1 cellular context compared by ENCODE assay signal in genomic region chr9:6779417-6780241, GRCh38.
TF ChIP-seq lines count a peak whose summit lies in the region.

No MANE protein-coding gene starts in this region.

TF ChIP-seq in HepG2, 621 proteins besides CTCF, POLR2A, EP300 and RAD21 (continued from another document and continues in another):
- TF ChIP-seq DNMT3B (CRISPR knock-in tag; conservative IDR thresholded peaks at IDR 0.05) = no peak
- no peak for TF ChIP-seq MIER2 (CRISPR knock-in tag; IDR thresholded peaks at IDR 0.05)
- TF ChIP-seq SALL1 (CRISPR knock-in tag; IDR thresholded peaks at IDR 0.05) = peak; percentile 89
- 0 out of 2 replicates have a peak, but pooled peaks have one; percentile 37 for TF ChIP-seq POGZ (CRISPR knock-in tag; IDR thresholded peaks at IDR 0.05)
- peak; percentile 80 for TF ChIP-seq HDAC2 (CRISPR knock-in tag; IDR thresholded peaks at IDR 0.05)
- TF ChIP-seq FOSL2 (CRISPR knock-in tag; IDR thresholded peaks at IDR 0.05) = peak; percentile 46; the same call in 1 of the 2 replicates
- TF ChIP-seq ZBTB3 (CRISPR knock-in tag; IDR thresholded peaks at IDR 0.05; ENCODE audit: borderline replicate concordance, low read depth) = 0 out of 2 replicates have a peak, but pooled peaks have one; percentile 46
- TF ChIP-seq PHF21A (CRISPR knock-in tag; IDR thresholded peaks at IDR 0.05) = no peak
- TF ChIP-seq ATF4 (CRISPR knock-in tag; IDR thresholded peaks at IDR 0.05) = no peak
- TF ChIP-seq CREM (IDR thresholded peaks at IDR 0.05) = 0 out of 2 replicates have a peak, but pooled peaks have one; percentile 11
- no peak for TF ChIP-seq CREM (CRISPR knock-in tag; IDR thresholded peaks at IDR 0.05)
- TF ChIP-seq MED1 (CRISPR knock-in tag; IDR thresholded peaks at IDR 0.05) = peak; percentile 61
- TF ChIP-seq ZBTB37 (CRISPR knock-in tag; IDR thresholded peaks at IDR 0.05) = peak; percentile 59; the same call in 1 of the 2 replicates
- no peak; the same call in 1 of the 2 replicates for TF ChIP-seq AFF4 (CRISPR knock-in tag; IDR thresholded peaks at IDR 0.05)
- no peak for TF ChIP-seq ZNF768 (CRISPR knock-in tag; IDR thresholded peaks at IDR 0.05)
- TF ChIP-seq ZNF567 (CRISPR knock-in tag; IDR thresholded peaks at IDR 0.05; ENCODE audit: borderline replicate concordance) = no peak
- 0 out of 2 replicates have a peak, but pooled peaks have one; percentile 22 for TF ChIP-seq ZNF230 (CRISPR knock-in tag; IDR thresholded peaks at IDR 0.05)
- no peak for TF ChIP-seq ZNF713 (CRISPR knock-in tag; IDR thresholded peaks at IDR 0.05)
- TF ChIP-seq ZNF740 (CRISPR knock-in tag; IDR thresholded peaks at IDR 0.05) = no peak
- no peak for TF ChIP-seq ZFP82 (CRISPR knock-in tag; IDR thresholded peaks at IDR 0.05; ENCODE audit: borderline replicate concordance)
- no peak for TF ChIP-seq HNRNPLL (IDR thresholded peaks at IDR 0.05; ENCODE audit: low read depth, low read length, poor library complexity, severe bottlenecking)
- TF ChIP-seq REL (CRISPR knock-in tag; conservative IDR thresholded peaks at IDR 0.05) = no peak
- TF ChIP-seq GATAD2A (CRISPR knock-in tag; IDR thresholded peaks at IDR 0.05) = peak; percentile 78
- no peak for TF ChIP-seq NR2F6 (IDR thresholded peaks at IDR 0.05)
- peak; percentile 35; the same call in 1 of the 2 replicates for TF ChIP-seq NR2F6 (CRISPR knock-in tag; IDR thresholded peaks at IDR 0.05)
- TF ChIP-seq TRAFD1 (CRISPR knock-in tag; IDR thresholded peaks at IDR 0.05; ENCODE audit: borderline replicate concordance) = no peak
- no peak for TF ChIP-seq IRF9 (CRISPR knock-in tag; IDR thresholded peaks at IDR 0.05; ENCODE audit: borderline replicate concordance)
- TF ChIP-seq TBX2 (CRISPR knock-in tag; IDR thresholded peaks at IDR 0.05; ENCODE audit: borderline replicate concordance) = peak; percentile 77
- TF ChIP-seq ZNF7 (CRISPR knock-in tag; IDR thresholded peaks at IDR 0.05) = peak; percentile 84
- TF ChIP-seq ZBED4 (CRISPR knock-in tag; IDR thresholded peaks at IDR 0.05; ENCODE audit: borderline replicate concordance) = no peak
- TF ChIP-seq ARID2 (CRISPR knock-in tag; IDR thresholded peaks at IDR 0.05; ENCODE audit: borderline replicate concordance) = 0 out of 2 replicates have a peak, but pooled peaks have one; percentile 27
- TF ChIP-seq ZNF329 (CRISPR knock-in tag; IDR thresholded peaks at IDR 0.05; ENCODE audit: low read depth) = no peak
- TF ChIP-seq HMG20A (CRISPR knock-in tag; IDR thresholded peaks at IDR 0.05; ENCODE audit: borderline replicate concordance) = no peak
- TF ChIP-seq ZNF446 (CRISPR knock-in tag; IDR thresholded peaks at IDR 0.05) = no peak
- peak; percentile 78 for TF ChIP-seq ARID5B (CRISPR knock-in tag; IDR thresholded peaks at IDR 0.05)
- TF ChIP-seq SAP130 (CRISPR knock-in tag; IDR thresholded peaks at IDR 0.05; ENCODE audit: low read depth) = peak; percentile 70; the same call in 1 of the 2 replicates
- TF ChIP-seq NFATC3 (CRISPR knock-in tag; IDR thresholded peaks at IDR 0.05) = no peak
- TF ChIP-seq ZNF276 (CRISPR knock-in tag; IDR thresholded peaks at IDR 0.05; ENCODE audit: low read depth) = no peak
- no peak for TF ChIP-seq ZNF510 (CRISPR knock-in tag; IDR thresholded peaks at IDR 0.05; ENCODE audit: low read depth)
- peak; percentile 37 for TF ChIP-seq ARID3A (IDR thresholded peaks at IDR 0.05; ENCODE audit: low read depth, low read length)
- TF ChIP-seq ZNF160 (CRISPR knock-in tag; IDR thresholded peaks at IDR 0.05) = no peak
